Comparison of ENCODE assay signal across 15 cellular contexts in the genomic region with DNA sequence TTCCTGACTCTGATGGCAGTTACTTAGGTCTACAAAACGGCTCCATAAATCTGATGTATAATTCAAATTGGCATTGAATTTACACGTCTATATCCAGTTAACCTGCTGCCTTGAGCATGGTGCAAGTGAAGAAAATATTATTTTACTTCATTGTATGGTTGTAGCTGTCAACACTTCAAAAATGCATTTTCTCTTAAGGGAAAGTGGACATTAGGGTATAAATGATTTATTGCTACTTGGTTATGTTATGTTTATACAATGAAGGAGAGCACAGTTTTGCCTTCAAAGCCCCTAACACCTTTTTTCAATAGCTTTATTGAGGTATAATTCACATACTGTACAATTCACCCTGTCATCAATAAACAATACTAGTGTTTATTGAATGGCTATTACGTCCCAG. TPM values are rescaled to one million over a fixed set of nuclear protein-coding genes. Genes with fewer than 3 reads are reported as not detected.
DNase-seq lines count a peak whose midpoint lies in the region; ATAC-seq and TF ChIP-seq lines count a peak whose summit lies in the region.
"Had no signal": no experiment of that assay in that cellular context is flagged by ENCODE, and none has a peak within 500 bp of the region (broad histone marks: within the 10 kb centered on the region; RNA-seq: fewer than 3 reads in every experiment).

No MANE protein-coding gene starts in this region.

- H3K4me2 ChIP-seq in smooth muscle cell = no peak overlapping the region

- peaks cover 25% of the 10 kb centered on the region for H3K36me3 Mint-ChIP-seq in activated naive CD4-positive, alpha-beta T cell treated with anti-CD3 and anti-CD28 coated beads, Interleukin-2, amount 10 ng/mL, durations not matched to agents 7 days and 5 days
- H3K36me3 Mint-ChIP-seq in IgD-negative memory B cell = peaks cover 2% of the 10 kb centered on the region
- peaks cover 20% of the 10 kb centered on the region for H3K36me3 Mint-ChIP-seq in activated T-helper 17 cell treated with anti-CD3 and anti-CD28 coated beads, Interleukin-2, amount 50 U/mL, for 72 hours (ENCODE audit: low read depth)

- no peaks in the 10 kb centered on the region for H3K27me3 Mint-ChIP-seq in activated naive CD4-positive, alpha-beta T cell treated with anti-CD3 and anti-CD28 coated beads, Interleukin-2, amount 10 ng/mL, durations not matched to agents 7 days and 5 days
- H3K27me3 Mint-ChIP-seq in IgD-negative memory B cell = no peaks in the 10 kb centered on the region
- no peaks in the 10 kb centered on the region for H3K27me3 Mint-ChIP-seq in activated T-helper 17 cell treated with anti-CD3 and anti-CD28 coated beads, Interleukin-2, amount 50 U/mL, for 72 hours
- H3K27me3 Mint-ChIP-seq: dendritic cell treated with granulocyte-macrophage colony-stimulating factor and Interleukin-4, amounts not matched to agents 40 ng/mL and 50 ng/mL, for 4 days had no signal

- no peak for DNase-seq in activated naive CD4-positive, alpha-beta T cell treated with anti-CD3 and anti-CD28 coated beads, Interleukin-2, amount 10 ng/mL, durations not matched to agents 7 days and 5 days
- no peak for DNase-seq in activated naive CD4-positive, alpha-beta T cell treated with Interleukin-2 at 50 U/mL for 16 hours
- DNase-seq in smooth muscle cell (lab: John Stamatoyannopoulos, UW; ENCODE audit: unreplicated experiment) (no peak), NCI-H82 treated with DMSO at 0.1 percent for 48 hours (lab: John Stamatoyannopoulos, UW; ENCODE audit: unreplicated experiment) (no peak)
- DNase-seq: NCI-H1048, NCI-H526, sigmoid colon, substantia nigra had no signal

- H3K27ac ChIP-seq in neutrophil (peak overlapping the region; percentile 97), smooth muscle cell (ENCODE audit: low read depth) (no peak overlapping the region)

- peaks cover 47 to 58% of the 10 kb centered on the region in 2 experiments for H3K4me1 ChIP-seq in neutrophil (ENCODE audit: control insufficient read depth in 1 of 2, insufficient read depth in 1 of 2, low read depth in 1 of 2, low read length in 1 of 2)
- peaks cover 9% of the 10 kb centered on the region for H3K4me1 ChIP-seq in smooth muscle cell (ENCODE audit: low read depth)

- no peaks in the 10 kb centered on the region for H3F3A ChIP-seq in smooth muscle cell (ENCODE audit: low read depth)

- H4K20me1 ChIP-seq in smooth muscle cell (ENCODE audit: low read depth) = peaks cover 25% of the 10 kb centered on the region

- H3K27me3 ChIP-seq in neutrophil (no peaks in the 10 kb centered on the region), smooth muscle cell (ENCODE audit: low read depth) (no peaks in the 10 kb centered on the region)
- H3K27me3 ChIP-seq: sigmoid colon had no signal

- H3K9ac ChIP-seq in smooth muscle cell (ENCODE audit: low read depth) = no peak overlapping the region

- H3K36me3 ChIP-seq in neutrophil (no peaks in the 10 kb centered on the region), smooth muscle cell (ENCODE audit: low read depth) (no peaks in the 10 kb centered on the region)
- H3K36me3 ChIP-seq: sigmoid colon had no signal

- H3K4me3 ChIP-seq in neutrophil (ENCODE audit: low read depth in 1 of 2, low read length in 1 of 2) (peak overlapping the region; percentile 94 to 99), smooth muscle cell (no peak overlapping the region)
- H3K4me3 ChIP-seq: mucosa of descending colon had no signal

- H3K9me3 ChIP-seq in neutrophil (no peaks in the 10 kb centered on the region), smooth muscle cell (replicated peaks; ENCODE audit: low read depth) (no peaks in the 10 kb centered on the region)
- H3K9me3 ChIP-seq: mucosa of descending colon, sigmoid colon had no signal

- H2AFZ ChIP-seq in smooth muscle cell (ENCODE audit: low read depth) = no peak overlapping the region

- peaks cover 30% of the 10 kb centered on the region for H3K79me2 ChIP-seq in smooth muscle cell (ENCODE audit: low read depth)

- H3K4me3 Mint-ChIP-seq in activated naive CD4-positive, alpha-beta T cell treated with anti-CD3 and anti-CD28 coated beads, Interleukin-2, amount 10 ng/mL, durations not matched to agents 7 days and 5 days = peak overlapping the region; percentile 88
- peak overlapping the region in 2 of 4 donors; percentile 95 to 99 for H3K4me3 Mint-ChIP-seq in IgD-negative memory B cell
- H3K4me3 Mint-ChIP-seq in activated T-helper 17 cell treated with anti-CD3 and anti-CD28 coated beads, Interleukin-2, amount 50 U/mL, for 72 hours = peak overlapping the region; percentile 98

- no peaks in the 10 kb centered on the region for H3K9me3 Mint-ChIP-seq in activated naive CD4-positive, alpha-beta T cell treated with anti-CD3 and anti-CD28 coated beads, Interleukin-2, amount 10 ng/mL, durations not matched to agents 7 days and 5 days
- H3K9me3 Mint-ChIP-seq in IgD-negative memory B cell = no peaks in the 10 kb centered on the region
- no peaks in the 10 kb centered on the region for H3K9me3 Mint-ChIP-seq in activated T-helper 17 cell treated with anti-CD3 and anti-CD28 coated beads, Interleukin-2, amount 50 U/mL, for 72 hours

- no peak for TF ChIP-seq POLR2A in GM18505 (IDR thresholded peaks at IDR 0.05; ENCODE audit: borderline replicate concordance, extremely low read depth, insufficient read depth, insufficient read length)

- peak overlapping the region; percentile 97 for H3K27ac Mint-ChIP-seq in activated naive CD4-positive, alpha-beta T cell treated with anti-CD3 and anti-CD28 coated beads, Interleukin-2, amount 10 ng/mL, durations not matched to agents 7 days and 5 days
- H3K27ac Mint-ChIP-seq in IgD-negative memory B cell = peak overlapping the region; percentile 95 to 99 (median 99)
- peak overlapping the region; percentile 99 for H3K27ac Mint-ChIP-seq in activated T-helper 17 cell treated with anti-CD3 and anti-CD28 coated beads, Interleukin-2, amount 50 U/mL, for 72 hours

- TF ChIP-seq CTCF in neutrophil (IDR thresholded peaks at IDR 0.05) (no peak), smooth muscle cell (IDR thresholded peaks at IDR 0.05; ENCODE audit: borderline replicate concordance, insufficient read depth, poor library complexity, severe bottlenecking) (no peak)

- CTCF ChIA-PET in activated naive CD4-positive, alpha-beta T cell treated with anti-CD3 and anti-CD28 coated beads, Interleukin-2, amount 10 ng/mL, durations not matched to agents 7 days and 5 days (lab: Charles Lee) = no interaction called here

- ATAC-seq in activated T-helper 17 cell treated with anti-CD3 and anti-CD28 coated beads, Interleukin-2, amount 50 U/mL, for 72 hours (replicated peaks) = no peak
- no peak for ATAC-seq in GM18505 (IDR thresholded peaks at IDR 0.05; ENCODE audit: unreplicated experiment)
- ATAC-seq: mucosa of descending colon, Panc1 had no signal

- 91% methylated on average over 3 of the region's 3 CpGs for WGBS in smooth muscle cell (ENCODE audit: low lambda C conversion rate)

- H3K4me1 Mint-ChIP-seq in activated naive CD4-positive, alpha-beta T cell treated with anti-CD3 and anti-CD28 coated beads, Interleukin-2, amount 10 ng/mL, durations not matched to agents 7 days and 5 days = peaks cover 33% of the 10 kb centered on the region
- peaks cover 10 to 19% (median 10%) of the 10 kb centered on the region in 3 donors for H3K4me1 Mint-ChIP-seq in IgD-negative memory B cell
- peaks cover 13% of the 10 kb centered on the region for H3K4me1 Mint-ChIP-seq in activated T-helper 17 cell treated with anti-CD3 and anti-CD28 coated beads, Interleukin-2, amount 50 U/mL, for 72 hours

RNA-seq across cellular contexts. Expression of gene USP15, which starts 2.0 kb away (rescaled TPM):
- polyA plus RNA-seq in IgD-negative memory B cell = 70.6 TPM
- 100 to 1,000 TPM in 1 of 2 donors, 10 to 100 TPM in 1; 83.4 to 113 TPM for total RNA-seq in activated T-helper 17 cell treated with anti-CD3 and anti-CD28 coated beads, Interleukin-2, amount 50 U/mL, for 72 hours
- 43.6 and 53.5 TPM in 2 replicates for total RNA-seq in smooth muscle cell
- polyA plus RNA-seq in smooth muscle cell = 28.7 and 33.6 TPM in 2 replicates
